In the genomic region with DNA sequence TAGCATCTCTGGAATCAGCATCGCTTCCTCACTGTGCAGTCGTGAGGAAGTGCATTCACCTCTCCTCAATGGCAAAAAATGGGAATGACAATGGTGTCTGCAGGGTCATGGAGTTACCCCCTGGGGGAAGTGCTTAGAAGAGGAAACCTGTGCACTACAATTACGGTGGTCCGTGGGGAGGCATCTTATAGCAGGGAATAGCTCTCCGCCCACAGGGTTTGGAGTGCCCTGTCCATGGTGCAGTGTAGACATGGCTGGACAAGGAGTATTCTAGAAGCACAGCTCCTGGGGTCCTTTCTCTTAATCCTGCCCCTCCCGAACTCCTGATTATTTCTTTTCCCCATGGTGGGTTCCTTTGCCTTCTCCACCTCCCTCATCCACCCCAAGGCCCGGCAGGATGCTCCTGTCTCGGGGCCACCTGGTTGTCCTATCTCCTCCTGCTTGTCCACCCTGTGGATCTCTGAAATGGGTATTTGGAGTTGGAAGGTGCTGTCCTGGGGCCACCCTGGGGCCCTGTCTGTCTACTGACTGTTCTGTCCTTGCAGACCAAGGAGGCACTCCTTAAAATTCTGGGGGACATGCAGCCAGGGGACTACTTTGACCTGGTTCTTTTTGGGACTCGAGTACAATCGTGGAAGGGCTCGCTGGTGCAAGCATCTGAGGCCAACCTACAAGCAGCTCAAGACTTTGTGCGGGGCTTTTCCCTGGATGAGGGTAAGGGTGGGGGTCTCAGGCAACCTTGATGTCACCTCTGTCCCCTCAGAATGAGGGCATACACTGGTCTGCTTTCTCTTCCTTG, we compare ENCODE assay signal across 1 cellular context.
TF ChIP-seq lines count a peak whose summit lies in the region.

No MANE protein-coding gene starts in this region.

TF ChIP-seq in Ishikawa, 13 proteins besides CTCF, POLR2A, EP300 and RAD21:
- TF ChIP-seq REST (IDR thresholded peaks at IDR 0.05; ENCODE audit: low read depth): peak; percentile 51
- TF ChIP-seq, protein P1, sequence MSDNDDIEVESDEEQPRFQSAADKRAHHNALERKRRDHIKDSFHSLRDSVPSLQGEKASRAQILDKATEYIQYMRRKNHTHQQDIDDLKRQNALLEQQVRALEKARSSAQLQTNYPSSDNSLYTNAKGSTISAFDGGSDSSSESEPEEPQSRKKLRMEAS (IDR thresholded peaks at IDR 0.05): no peak
- TF ChIP-seq, protein P2, sequence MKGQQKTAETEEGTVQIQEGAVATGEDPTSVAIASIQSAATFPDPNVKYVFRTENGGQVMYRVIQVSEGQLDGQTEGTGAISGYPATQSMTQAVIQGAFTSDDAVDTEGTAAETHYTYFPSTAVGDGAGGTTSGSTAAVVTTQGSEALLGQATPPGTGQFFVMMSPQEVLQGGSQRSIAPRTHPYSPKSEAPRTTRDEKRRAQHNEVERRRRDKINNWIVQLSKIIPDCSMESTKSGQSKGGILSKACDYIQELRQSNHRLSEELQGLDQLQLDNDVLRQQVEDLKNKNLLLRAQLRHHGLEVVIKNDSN (IDR thresholded peaks at IDR 0.05): no peak
